In the genomic region with DNA sequence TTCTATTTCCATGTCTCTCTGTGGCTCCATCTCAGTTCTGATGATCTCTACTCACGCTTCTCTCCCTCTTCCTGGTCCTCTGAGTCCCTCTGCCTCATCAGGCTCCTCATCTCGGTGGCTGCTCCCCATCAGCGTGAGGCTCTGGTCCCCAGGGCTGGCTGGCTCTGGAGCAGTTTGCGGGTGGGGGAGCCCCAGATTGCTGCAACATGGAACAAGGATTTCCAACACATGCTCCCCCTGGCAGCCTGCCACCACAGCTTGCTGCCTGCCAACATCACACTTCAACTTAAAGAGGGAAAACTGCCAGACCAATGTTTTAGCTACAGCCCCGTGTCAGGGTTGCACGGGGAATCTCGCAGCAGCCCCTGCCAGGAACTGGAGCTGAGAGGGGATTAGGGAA, we compare ENCODE assay signal across 13 cellular contexts.
DNase-seq lines count a peak whose midpoint lies in the region; ATAC-seq, FAIRE-seq and TF ChIP-seq lines count a peak whose summit lies in the region.
"Had no signal": no experiment of that assay in that cellular context is flagged by ENCODE, and none has a peak within 500 bp of the region (broad histone marks: within the 10 kb centered on the region; RNA-seq: fewer than 3 reads in every experiment).

No MANE protein-coding gene starts in this region.

- TF ChIP-seq EP300 in HepG2 (IDR thresholded peaks at IDR 0.05; ENCODE audit: low read depth in 2 of 2, low read length in 2 of 2) (no peak), HepG2 (CRISPR knock-in tag; IDR thresholded peaks at IDR 0.05; ENCODE audit: borderline replicate concordance) (no peak)

- H3K27ac ChIP-seq in astrocyte (ENCODE audit: low read depth, low read length) (no peak overlapping the region), HepG2 (ENCODE audit: extremely low read length, insufficient read depth, low read length) (no peak overlapping the region)

- H3K36me3 ChIP-seq in BE2C (no peaks in the 10 kb centered on the region), astrocyte (ENCODE audit: insufficient read depth, low read length) (no peaks in the 10 kb centered on the region), HepG2 (replicated peaks in 1 of 2; ENCODE audit: control insufficient read depth in 1 of 2, insufficient read depth in 2 of 2, low read length in 2 of 2) (no peaks in the 10 kb centered on the region)

- no peaks in the 10 kb centered on the region for H4K20me1 ChIP-seq in astrocyte (ENCODE audit: insufficient read depth, low read length)
- no peaks in the 10 kb centered on the region for H4K20me1 ChIP-seq in HepG2 (ENCODE audit: insufficient read depth, low read length)

- H3K36me3 Mint-ChIP-seq in astrocyte (ENCODE audit: low read depth, unreplicated experiment) = peaks cover 1% of the 10 kb centered on the region
- H3K36me3 Mint-ChIP-seq: CD4-positive, CD25-positive, alpha-beta regulatory T cell had no signal

- in situ Hi-C loops in HepG2 (cut with HindIII; ENCODE audit: extremely low pct_ligation_motif_present, low pct_unique_long_range_greater_than_20kb) = no loop called here

- no peak overlapping the region for H3K9ac ChIP-seq in astrocyte (ENCODE audit: low read length)
- no peak overlapping the region for H3K9ac ChIP-seq in HepG2 (ENCODE audit: insufficient read depth, low read depth, low read length)

- CTCF ChIA-PET in HepG2 (lab: Yijun Ruan, JAX; ENCODE audit: low intra/inter-chr PET ratio, low total read pairs) = no interaction called here

- intact Hi-C loops in HepG2 (cut with micrococcal nuclease; ENCODE audit: unreplicated experiment) = no loop called here

- WGBS in HepG2 (ENCODE audit: low lambda C conversion rate) = 5% methylated on average over 7 of the region's 7 CpGs

- no TSS peak for BruUV-seq in HepG2 (replicated peaks; lab: Mats Ljungman, UMichigan)

- H3K79me2 ChIP-seq in astrocyte (ENCODE audit: insufficient read depth, low read length) = no peaks in the 10 kb centered on the region
- no peaks in the 10 kb centered on the region for H3K79me2 ChIP-seq in HepG2 (ENCODE audit: insufficient read depth, low read length)

- no peaks in the 10 kb centered on the region for H3K4me1 Mint-ChIP-seq in astrocyte (ENCODE audit: low read depth, unreplicated experiment)
- H3K4me1 Mint-ChIP-seq: CD4-positive, CD25-positive, alpha-beta regulatory T cell had no signal

- H3K9me3 ChIP-seq in BE2C = no peaks in the 10 kb centered on the region
- H3K9me3 ChIP-seq in astrocyte (ENCODE audit: insufficient read depth, low read depth, low read length) = no peaks in the 10 kb centered on the region
- no peaks in the 10 kb centered on the region for H3K9me3 ChIP-seq in HepG2 (ENCODE audit: low read length)

- H3K27ac Mint-ChIP-seq in astrocyte (ENCODE audit: unreplicated experiment) = no peak overlapping the region
- H3K27ac Mint-ChIP-seq: CD4-positive, CD25-positive, alpha-beta regulatory T cell had no signal

- no peak for TF ChIP-seq CTCF in BE2C (IDR thresholded peaks at IDR 0.05; ENCODE audit: low read depth, low read length)
- TF ChIP-seq CTCF in astrocyte (IDR thresholded peaks at IDR 0.05; ENCODE audit: insufficient read depth, low read depth, low read length) = no peak
- no peak for TF ChIP-seq CTCF in D721Med (IDR thresholded peaks at IDR 0.05; ENCODE audit: insufficient read depth, missing control alignments)
- TF ChIP-seq CTCF in HepG2 (CRISPR knock-in tag; IDR thresholded peaks at IDR 0.05) = no peak

- DNase-seq in BE2C = peak; percentile 24
- DNase-seq in NCI-H128 (lab: John Stamatoyannopoulos, UW; ENCODE audit: unreplicated experiment) = peak; percentile 82
- DNase-seq in astrocyte (ENCODE audit: low read depth) = peak; percentile 12
- DNase-seq in midbrain (lab: John Stamatoyannopoulos, UW) = peak; percentile 33
- no peak for DNase-seq in activated effector memory CD4-positive, alpha-beta T cell treated with Interleukin-2 at 50 U/mL for 16 hours
- no peak for DNase-seq in D721Med (ENCODE audit: insufficient read length, low spot score)
- no peak for DNase-seq in DMS53 treated with DMSO at 0.1 percent for 48 hours (lab: John Stamatoyannopoulos, UW; ENCODE audit: unreplicated experiment)
- no peak for DNase-seq in HepG2 (ENCODE audit: low spot score)
- DNase-seq: activated CD4-positive, alpha-beta T cell treated with anti-CD3 and anti-CD28 coated beads, Interleukin-2, amount 50 U/mL, for 4 hours; amniotic stem cell; CD4-positive, CD25-positive, alpha-beta regulatory T cell; glutamatergic neuron had no signal

- H3K9me3 Mint-ChIP-seq in astrocyte (ENCODE audit: unreplicated experiment) = no peaks in the 10 kb centered on the region
- H3K9me3 Mint-ChIP-seq: nephron had no signal

- no peaks in the 10 kb centered on the region for H3K4me1 ChIP-seq in BE2C
- no peaks in the 10 kb centered on the region for H3K4me1 ChIP-seq in astrocyte (ENCODE audit: insufficient read depth, low read length)
- no peaks in the 10 kb centered on the region for H3K4me1 ChIP-seq in HepG2 (ENCODE audit: insufficient read depth, low read length)

- H3K4me3 ChIP-seq in BE2C (ENCODE audit: low read depth, low read length) (no peak overlapping the region), astrocyte (ENCODE audit: insufficient read depth, low read depth, low read length) (no peak overlapping the region), HepG2 (replicated peaks in 1 of 3; ENCODE audit: insufficient read depth in 1 of 3, low read depth in 2 of 3, low read length in 3 of 3) (no peak overlapping the region)

- peaks cover 30% of the 10 kb centered on the region for H3K27me3 Mint-ChIP-seq in astrocyte (ENCODE audit: low read depth, unreplicated experiment)

- H2AFZ ChIP-seq in astrocyte (ENCODE audit: low read depth, low read length) (no peak overlapping the region), HepG2 (ENCODE audit: low read length) (no peak overlapping the region)

- no peak for ATAC-seq in HepG2

- H3K27me3 ChIP-seq in BE2C (peaks cover 18% of the 10 kb centered on the region), astrocyte (ENCODE audit: insufficient read depth, low read length) (peaks cover 16% of the 10 kb centered on the region), HepG2 (ENCODE audit: control insufficient read depth in 1 of 2, insufficient read depth in 2 of 2, low read length in 2 of 2) (peaks cover 2 to 37% of the 10 kb centered on the region in 2 experiments; a peak in 4 of 5 replicates)

- FAIRE-seq in astrocyte (lab: Jason Lieb, UNC) (no peak), D721Med (lab: Jason Lieb, UNC) (no peak), HepG2 (lab: Jason Lieb, UNC) (no peak)

- POLR2A ChIA-PET in HepG2 (lab: Yijun Ruan, JAX) = no interaction called here

- H3K4me3 Mint-ChIP-seq in astrocyte (ENCODE audit: unreplicated experiment) = no peak overlapping the region
- H3K4me3 Mint-ChIP-seq: nephron had no signal

- TF ChIP-seq POLR2A in HepG2 (IDR thresholded peaks at IDR 0.05; ENCODE audit: insufficient read depth in 1 of 2, low read depth in 2 of 2, low read length in 2 of 2) = no peak

- no peak overlapping the region for H3K4me2 ChIP-seq in astrocyte (ENCODE audit: low read length)
- no peak overlapping the region for H3K4me2 ChIP-seq in HepG2 (ENCODE audit: low read depth, low read length)

- TF ChIP-seq RAD21 in HepG2 (CRISPR knock-in tag; IDR thresholded peaks at IDR 0.05) = no peak

TF ChIP-seq in HepG2, 621 proteins besides CTCF, POLR2A, EP300 and RAD21:
- TF ChIP-seq KAT8 (CRISPR knock-in tag; IDR thresholded peaks at IDR 0.05) (no peak), TOE1 (CRISPR knock-in tag; IDR thresholded peaks at IDR 0.05) (no peak), CREM (IDR thresholded peaks at IDR 0.05) (no peak), CREM (CRISPR knock-in tag; IDR thresholded peaks at IDR 0.05) (no peak), SP5 (CRISPR knock-in tag; IDR thresholded peaks at IDR 0.05; ENCODE audit: borderline replicate concordance, low read depth) (no peak), FOXK2 (IDR thresholded peaks at IDR 0.05) (no peak), ZSCAN29 (CRISPR knock-in tag; conservative IDR thresholded peaks at IDR 0.05) (no peak), CBX1 (IDR thresholded peaks at IDR 0.05; ENCODE audit: low read depth) (no peak), NCOA1 (CRISPR knock-in tag; IDR thresholded peaks at IDR 0.05) (no peak), TBP (CRISPR knock-in tag; IDR thresholded peaks at IDR 0.05) (no peak), ZMYM2 (CRISPR knock-in tag; IDR thresholded peaks at IDR 0.05) (no peak)
- TF ChIP-seq, protein P1, sequence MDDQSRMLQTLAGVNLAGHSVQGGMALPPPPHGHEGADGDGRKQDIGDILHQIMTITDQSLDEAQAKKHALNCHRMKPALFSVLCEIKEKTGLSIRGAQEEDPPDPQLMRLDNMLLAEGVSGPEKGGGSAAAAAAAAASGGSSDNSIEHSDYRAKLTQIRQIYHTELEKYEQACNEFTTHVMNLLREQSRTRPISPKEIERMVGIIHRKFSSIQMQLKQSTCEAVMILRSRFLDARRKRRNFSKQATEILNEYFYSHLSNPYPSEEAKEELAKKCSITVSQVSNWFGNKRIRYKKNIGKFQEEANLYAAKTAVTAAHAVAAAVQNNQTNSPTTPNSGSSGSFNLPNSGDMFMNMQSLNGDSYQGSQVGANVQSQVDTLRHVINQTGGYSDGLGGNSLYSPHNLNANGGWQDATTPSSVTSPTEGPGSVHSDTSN (CRISPR knock-in tag; IDR thresholded peaks at IDR 0.05; ENCODE audit: borderline replicate concordance) = no peak
- TF ChIP-seq, protein P2, sequence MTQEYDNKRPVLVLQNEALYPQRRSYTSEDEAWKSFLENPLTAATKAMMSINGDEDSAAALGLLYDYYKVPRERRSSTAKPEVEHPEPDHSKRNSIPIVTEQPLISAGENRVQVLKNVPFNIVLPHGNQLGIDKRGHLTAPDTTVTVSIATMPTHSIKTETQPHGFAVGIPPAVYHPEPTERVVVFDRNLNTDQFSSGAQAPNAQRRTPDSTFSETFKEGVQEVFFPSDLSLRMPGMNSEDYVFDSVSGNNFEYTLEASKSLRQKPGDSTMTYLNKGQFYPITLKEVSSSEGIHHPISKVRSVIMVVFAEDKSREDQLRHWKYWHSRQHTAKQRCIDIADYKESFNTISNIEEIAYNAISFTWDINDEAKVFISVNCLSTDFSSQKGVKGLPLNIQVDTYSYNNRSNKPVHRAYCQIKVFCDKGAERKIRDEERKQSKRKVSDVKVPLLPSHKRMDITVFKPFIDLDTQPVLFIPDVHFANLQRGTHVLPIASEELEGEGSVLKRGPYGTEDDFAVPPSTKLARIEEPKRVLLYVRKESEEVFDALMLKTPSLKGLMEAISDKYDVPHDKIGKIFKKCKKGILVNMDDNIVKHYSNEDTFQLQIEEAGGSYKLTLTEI (CRISPR knock-in tag; conservative IDR thresholded peaks at IDR 0.05) = no peak

Comparison
In these comparisons a context has a peak if more than half of its experiments do, and no peak if none do; other contexts are left out.
1. DNase-seq: peak in BE2C (single experiment), NCI-H128 (single experiment), astrocyte (single experiment) and midbrain (single experiment); none in activated effector memory CD4-positive, alpha-beta T cell treated with Interleukin-2 at 50 U/mL for 16 hours (single experiment), D721Med (single experiment), DMS53 treated with DMSO at 0.1 percent for 48 hours (single experiment) and HepG2 (single experiment).